15 cellular contexts compared by ENCODE assay signal in the genomic region with DNA sequence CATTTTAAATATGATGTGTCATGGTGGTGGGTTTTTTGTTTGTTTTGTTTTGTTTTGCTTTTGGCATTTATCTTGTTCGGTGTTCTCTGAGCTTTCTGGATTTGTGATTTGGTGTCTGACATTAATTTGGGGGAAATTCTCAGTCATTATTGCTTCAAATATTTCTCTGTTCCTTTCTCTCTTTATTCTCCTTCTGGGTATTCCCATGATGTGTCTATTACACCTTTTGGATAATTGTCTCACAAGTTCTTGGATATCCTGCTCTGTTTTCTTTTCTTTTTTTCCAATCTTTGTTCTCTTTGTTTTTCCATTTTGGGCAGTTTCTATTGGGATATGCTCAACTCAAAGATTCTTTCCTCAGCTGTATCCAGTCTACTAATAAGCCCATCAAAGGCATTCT.
DNase-seq lines count a peak whose midpoint lies in the region; ATAC-seq and TF ChIP-seq lines count a peak whose summit lies in the region.
"Had no signal": no experiment of that assay in that cellular context is flagged by ENCODE, and none has a peak within 500 bp of the region (broad histone marks: within the 10 kb centered on the region; RNA-seq: fewer than 3 reads in every experiment).

No MANE protein-coding gene starts in this region.

- H3K36me3 ChIP-seq in BLaER1 (no peaks in the 10 kb centered on the region), HCT116 (ENCODE audit: control insufficient read depth in 1 of 2, insufficient read depth in 2 of 2, low read length in 2 of 2) (no peaks in the 10 kb centered on the region), parathyroid adenoma (ENCODE audit: control insufficient read depth, insufficient read depth, low read length) (no peaks in the 10 kb centered on the region)
- H3K36me3 ChIP-seq: HAP-1 had no signal

- peak overlapping the region; percentile 75 for H2AFZ ChIP-seq in HCT116 (ENCODE audit: low read depth, low read length, poor library complexity, severe bottlenecking)
- H2AFZ ChIP-seq in parathyroid adenoma: no peak overlapping the region
- H2AFZ ChIP-seq: GM23248 had no signal

- no peaks in the 10 kb centered on the region for H3K27me3 Mint-ChIP-seq in T-helper 17 cell
- H3K27me3 Mint-ChIP-seq: CD4-positive, alpha-beta memory T cell had no signal

- H3K4me1 Mint-ChIP-seq in T-helper 17 cell: peaks cover 34% of the 10 kb centered on the region

- RAD21 ChIA-PET in HCT116 (lab: Charles Lee; ENCODE audit: low non-redundant PET in 1 of 2, low total read pairs in 2 of 2, uncharacterized antibody in 2 of 2, unreplicated experiment in 2 of 2): interaction anchor here in 1 of 2 experiments (0.9 kb wide), 1 partner anchor 47 kb away, joined by 3 read pairs; no protein-coding TSS in a partner anchor

- H3K4me3 ChIP-seq in BLaER1: no peak overlapping the region
- no peak overlapping the region for H3K4me3 ChIP-seq in HCT116 (replicated peaks in 1 of 2; ENCODE audit: low read depth in 1 of 2, low read length in 2 of 2)
- no peak overlapping the region for H3K4me3 ChIP-seq in parathyroid adenoma (ENCODE audit: low read depth, low read length)
- H3K4me3 ChIP-seq: GM23248, HAP-1 had no signal

- BruUV-seq in HCT116 (replicated peaks; lab: Mats Ljungman, UMichigan): no TSS peak

- H3K4me2 ChIP-seq in BLaER1 (peak overlapping the region; percentile 46), HCT116 (ENCODE audit: low read length) (no peak overlapping the region), parathyroid adenoma (ENCODE audit: low read length) (no peak overlapping the region)
- H3K4me2 ChIP-seq: KMS-11 had no signal

- DNase-seq in HCT116 (ENCODE audit: low read depth, low spot score) (no peak), T-helper 17 cell (no peak), NCI-H2029 treated with DMSO at 0.1 percent for 48 hours (lab: John Stamatoyannopoulos, UW) (no peak)
- DNase-seq: ACHN; CD4-positive, alpha-beta memory T cell; GM23248; HFFc6 had no signal

- intact Hi-C loops in HCT116 (cut with micrococcal nuclease): no loop called here

- H3K79me2 ChIP-seq in HCT116 (ENCODE audit: insufficient read depth, low read length) (no peaks in the 10 kb centered on the region), parathyroid adenoma (no peaks in the 10 kb centered on the region)

- H4K20me1 ChIP-seq in BLaER1 (no peaks in the 10 kb centered on the region), HCT116 (ENCODE audit: insufficient read depth) (no peaks in the 10 kb centered on the region)

- POLR2A ChIA-PET in HCT116 (lab: Charles Lee): interaction anchor here (0.9 kb wide), 1 partner anchor 15 kb away, joined by 3 read pairs; no protein-coding TSS in a partner anchor

- no peaks in the 10 kb centered on the region for H3K9me2 ChIP-seq in HCT116 (ENCODE audit: insufficient read depth)

- H3K9me3 ChIP-seq in BLaER1: peaks cover 14% of the 10 kb centered on the region
- H3K9me3 ChIP-seq in HCT116 (ENCODE audit: control insufficient read depth in 1 of 2, insufficient read depth in 1 of 2, low read depth in 1 of 2, low read length in 2 of 2): no peaks in the 10 kb centered on the region
- H3K9me3 ChIP-seq in T-helper 17 cell (ENCODE audit: control insufficient read depth, low read length, poor library complexity, severe bottlenecking): no peaks in the 10 kb centered on the region
- no peaks in the 10 kb centered on the region for H3K9me3 ChIP-seq in parathyroid adenoma (ENCODE audit: control insufficient read depth, low read length)

- H3K4me3 Mint-ChIP-seq in T-helper 17 cell: no peak overlapping the region
- H3K4me3 Mint-ChIP-seq: CD14-positive monocyte, HFFc6 had no signal

- H3K4me1 ChIP-seq in BLaER1 (peaks cover 76% of the 10 kb centered on the region), HCT116 (ENCODE audit: control insufficient read depth in 1 of 2, insufficient read depth in 2 of 2, low read length in 2 of 2) (peaks cover 16 to 41% of the 10 kb centered on the region in 2 experiments), parathyroid adenoma (peaks cover 36% of the 10 kb centered on the region)
- H3K4me1 ChIP-seq: HAP-1 had no signal

- H3K27me3 ChIP-seq in BLaER1 (no peaks in the 10 kb centered on the region), HCT116 (ENCODE audit: insufficient read depth, low read length) (no peaks in the 10 kb centered on the region), parathyroid adenoma (ENCODE audit: control insufficient read depth, insufficient read depth, low read length) (no peaks in the 10 kb centered on the region)

- TF ChIP-seq RAD21 in HCT116 (IDR thresholded peaks at IDR 0.05; ENCODE audit: low read depth): no peak

- H3K27ac Mint-ChIP-seq in T-helper 17 cell: peak overlapping the region; percentile 47
- H3K27ac Mint-ChIP-seq: CD14-positive monocyte had no signal

- no peak overlapping the region for H3K9ac ChIP-seq in BLaER1
- no peak overlapping the region for H3K9ac ChIP-seq in HCT116 (ENCODE audit: low read length)
- no peak overlapping the region for H3K9ac ChIP-seq in parathyroid adenoma
- H3K9ac ChIP-seq: KMS-11 had no signal

- CTCF ChIA-PET in HCT116 (lab: Charles Lee): interaction anchor here (1.2 to 2.0 kb wide), 4 partner anchors 14 to 687 kb away, joined by 3 to 13 read pairs (median 4); no protein-coding TSS in a partner anchor

- peaks cover 5% of the 10 kb centered on the region for H3K36me3 Mint-ChIP-seq in T-helper 17 cell (ENCODE audit: low read depth)
- H3K36me3 Mint-ChIP-seq: CD14-positive monocyte; CD4-positive, alpha-beta memory T cell had no signal

- TF ChIP-seq CTCF in HCT116 (IDR thresholded peaks at IDR 0.05 in 2 of 3, conservative IDR thresholded peaks at IDR 0.05 in 1 of 3; ENCODE audit: borderline replicate concordance in 1 of 3, insufficient read depth in 1 of 3, low read depth in 2 of 3, low read length in 2 of 3) (no peak), parathyroid adenoma (IDR thresholded peaks at IDR 0.05) (no peak)

- ATAC-seq in HCT116: no peak
- no peak for ATAC-seq in T-helper 17 cell
- no peak for ATAC-seq in HG02763 (IDR thresholded peaks at IDR 0.05; ENCODE audit: unreplicated experiment)
- no peak for ATAC-seq in GM21423 (IDR thresholded peaks at IDR 0.05; ENCODE audit: unreplicated experiment)
- ATAC-seq in HG02973 (IDR thresholded peaks at IDR 0.05; ENCODE audit: unreplicated experiment): no peak

- no peak for TF ChIP-seq POLR2A in HCT116 (IDR thresholded peaks at IDR 0.05; ENCODE audit: borderline replicate concordance, extremely low read depth, insufficient read depth, insufficient read length)

- no peak overlapping the region for H3K27ac ChIP-seq in BLaER1
- H3K27ac ChIP-seq in HCT116 (ENCODE audit: low read depth, low read length): no peak overlapping the region
- H3K27ac ChIP-seq in parathyroid adenoma: peak overlapping the region; percentile 95
- H3K27ac ChIP-seq: KMS-11 had no signal

TF ChIP-seq in HCT116, 20 proteins besides CTCF, POLR2A, EP300 and RAD21:
- TF ChIP-seq YY1 (IDR thresholded peaks at IDR 0.05; ENCODE audit: extremely low read depth, insufficient replicate concordance, low read depth, low read length) (no peak), SIN3A (IDR thresholded peaks at IDR 0.05; ENCODE audit: low read depth) (no peak), JUND (IDR thresholded peaks at IDR 0.05) (no peak), FOSL1 (IDR thresholded peaks at IDR 0.05; ENCODE audit: low read depth) (no peak)
- TF ChIP-seq, protein P1, sequence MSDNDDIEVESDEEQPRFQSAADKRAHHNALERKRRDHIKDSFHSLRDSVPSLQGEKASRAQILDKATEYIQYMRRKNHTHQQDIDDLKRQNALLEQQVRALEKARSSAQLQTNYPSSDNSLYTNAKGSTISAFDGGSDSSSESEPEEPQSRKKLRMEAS (IDR thresholded peaks at IDR 0.05): no peak
